In genomic region chr12:10842862-10843261, GRCh38 we compare ENCODE assay signal across 37 cellular contexts. TPM values are rescaled to one million over a fixed set of nuclear protein-coding genes. Genes with fewer than 3 reads are reported as not detected.
"Had no signal": no experiment of that assay in that cellular context is flagged by ENCODE, and none has a peak within 500 bp of the region (broad histone marks: within the 10 kb centered on the region; RNA-seq: fewer than 3 reads in every experiment).

No MANE protein-coding gene starts in this region.

- H3K4me3 Mint-ChIP-seq: activated B cell treated with CpG ODN at 0.5 μM for 24 hours; activated CD4-positive, alpha-beta memory T cell treated with anti-CD3 and anti-CD28 coated beads for 36 hours; activated CD4-positive, alpha-beta T cell treated with anti-CD3 and anti-CD28 coated beads, Interleukin-2, amount 10 ng/mL, durations not matched to agents 7 days and 5 days; activated CD8-positive, alpha-beta T cell treated with anti-CD3 and anti-CD28 coated beads for 36 hours; activated naive CD4-positive, alpha-beta T cell treated with anti-CD3 and anti-CD28 coated beads for 36 hours; activated naive CD8-positive, alpha-beta T cell treated with anti-CD3 and anti-CD28 coated beads for 36 hours; activated T-cell treated with anti-CD3 and anti-CD28 coated beads, Interleukin-2, amount 50 U/mL, for 4 hours; activated T-cell treated with anti-CD3 and anti-CD28 coated beads, Interleukin-2, amount 50 U/mL, for 72 hours; activated T-helper 1 cell treated with anti-CD3 and anti-CD28 coated beads, Interleukin-12 subunit alpha, Interleukin-12 subunit beta, Interleukin-2, Interleukin-4 antibody, amounts not matched to agents 30 ng/mL and 10 ng/mL and 1 ng/mL, durations not matched to agents 14 hours and 24 hours and 36 hours; activated T-helper 17 cell treated with anti-CD3 and anti-CD28 coated beads, Interleukin-2, amount 50 U/mL, for 72 hours; T-helper 1 cell treated with Interleukin-12 subunit alpha and Interleukin-12 subunit beta and Interleukin-4 antibody, amounts not matched to agents 30 μg/mL and 1 μg/mL, for 36 hours; T-helper 2 cell treated with Interferon-gamma antibody and Interleukin-4, amounts not matched to agents 5 μg/mL and 100 μg/mL, for 36 hours had no signal

- H3K9me3 Mint-ChIP-seq: activated B cell treated with CpG ODN at 0.5 μM for 24 hours; activated CD4-positive, alpha-beta T cell treated with anti-CD3 and anti-CD28 coated beads, Interleukin-2, amount 10 ng/mL, durations not matched to agents 7 days and 5 days; activated CD8-positive, alpha-beta T cell treated with anti-CD3 and anti-CD28 coated beads for 36 hours; activated T-cell treated with anti-CD3 and anti-CD28 coated beads, Interleukin-2, amount 50 U/mL, for 4 hours; activated T-helper 1 cell treated with anti-CD3 and anti-CD28 coated beads, Interleukin-12 subunit alpha, Interleukin-12 subunit beta, Interleukin-2, Interleukin-4 antibody, amounts not matched to agents 30 ng/mL and 10 ng/mL and 1 ng/mL, durations not matched to agents 14 hours and 24 hours and 36 hours; activated T-helper 17 cell treated with anti-CD3 and anti-CD28 coated beads, Interleukin-2, amount 50 U/mL, for 72 hours; T-helper 1 cell treated with Interleukin-12 subunit alpha and Interleukin-12 subunit beta and Interleukin-4 antibody, amounts not matched to agents 30 μg/mL and 1 μg/mL, for 36 hours; T-helper 2 cell treated with Interferon-gamma antibody and Interleukin-4, amounts not matched to agents 5 μg/mL and 100 μg/mL, for 36 hours had no signal

- DNase-seq: activated B cell treated with CpG ODN at 0.5 μM for 24 hours; activated CD4-positive, alpha-beta memory T cell treated with anti-CD3 and anti-CD28 coated beads for 36 hours; activated CD4-positive, alpha-beta T cell treated with anti-CD3 and anti-CD28 coated beads for 4 hours; activated CD4-positive, alpha-beta T cell treated with anti-CD3 and anti-CD28 coated beads, Interleukin-2, amount 10 ng/mL, durations not matched to agents 7 days and 5 days; activated CD4-positive, CD25-positive, alpha-beta regulatory T cell treated with anti-CD3 and anti-CD28 coated beads, Interleukin-2, amount 50 U/mL, for 72 hours; activated CD8-positive, alpha-beta memory T cell treated with anti-CD3 and anti-CD28 coated beads, Interleukin-2, amount 50 U/mL, for 4 hours; activated CD8-positive, alpha-beta T cell treated with anti-CD3 and anti-CD28 coated beads for 36 hours; activated effector memory CD4-positive, alpha-beta T cell treated with anti-CD3 and anti-CD28 coated beads, Interleukin-2, amount 50 U/mL, for 16 hours; activated gamma-delta T cell treated with Interleukin-2 at 50 U/mL for 16 hours; activated naive CD4-positive, alpha-beta T cell; activated naive CD4-positive, alpha-beta T cell treated with anti-CD3 and anti-CD28 coated beads for 36 hours; activated naive CD4-positive, alpha-beta T cell treated with anti-CD3 and anti-CD28 coated beads, Interleukin-2, amount 50 U/mL, for 16 hours; activated naive CD8-positive, alpha-beta T cell treated with anti-CD3 and anti-CD28 coated beads for 36 hours; activated T-cell treated with anti-CD3 and anti-CD28 coated beads for 4 hours; activated T-cell treated with anti-CD3 and anti-CD28 coated beads, Interleukin-2, amount 50 U/mL, for 1 hour; activated T-cell treated with anti-CD3 and anti-CD28 coated beads, Interleukin-2, amount 50 U/mL, for 4 hours; activated T-cell treated with anti-CD3 and anti-CD28 coated beads, Interleukin-2, amount 50 U/mL, for 72 hours; adrenal gland; amniotic stem cell; aorta; body of pancreas; brain microvascular endothelial cell; central memory CD4-positive, alpha-beta T cell; T-helper 1 cell; T-helper 2 cell; T-helper 9 cell had no signal

- FAIRE-seq: astrocyte, TTC549 had no signal

- H3K4me3 ChIP-seq: adrenal gland, body of pancreas, breast epithelium had no signal

- H3K36me3 ChIP-seq: adrenal gland, brain microvascular endothelial cell, breast epithelium had no signal

- H3K27ac Mint-ChIP-seq: activated B cell treated with CpG ODN at 0.5 μM for 24 hours; activated CD4-positive, alpha-beta memory T cell treated with anti-CD3 and anti-CD28 coated beads for 36 hours; activated CD4-positive, alpha-beta T cell treated with anti-CD3 and anti-CD28 coated beads, Interleukin-2, amount 10 ng/mL, durations not matched to agents 7 days and 5 days; activated CD8-positive, alpha-beta T cell treated with anti-CD3 and anti-CD28 coated beads for 36 hours; activated naive CD4-positive, alpha-beta T cell treated with anti-CD3 and anti-CD28 coated beads for 36 hours; activated naive CD4-positive, alpha-beta T cell treated with anti-CD3 and anti-CD28 coated beads, Interleukin-2, amount 50 U/mL, for 72 hours; activated naive CD8-positive, alpha-beta T cell treated with anti-CD3 and anti-CD28 coated beads for 36 hours; activated T-cell treated with anti-CD3 and anti-CD28 coated beads, Interleukin-2, amount 50 U/mL, for 72 hours; activated T-helper 1 cell treated with anti-CD3 and anti-CD28 coated beads, Interleukin-12 subunit alpha, Interleukin-12 subunit beta, Interleukin-2, Interleukin-4 antibody, amounts not matched to agents 30 ng/mL and 10 ng/mL and 1 ng/mL, durations not matched to agents 14 hours and 24 hours and 36 hours; activated T-helper 17 cell treated with anti-CD3 and anti-CD28 coated beads, Interleukin-2, amount 50 U/mL, for 72 hours; T-helper 1 cell treated with Interleukin-12 subunit alpha and Interleukin-12 subunit beta and Interleukin-4 antibody, amounts not matched to agents 30 μg/mL and 1 μg/mL, for 36 hours; T-helper 2 cell treated with Interferon-gamma antibody and Interleukin-4, amounts not matched to agents 5 μg/mL and 100 μg/mL, for 36 hours had no signal

- H3K9me3 ChIP-seq: adrenal gland, body of pancreas, breast epithelium had no signal

- H3K27ac ChIP-seq: adrenal gland, body of pancreas, brain microvascular endothelial cell, breast epithelium, VCaP had no signal

- H3K4me1 ChIP-seq: adrenal gland, body of pancreas, breast epithelium had no signal

- H3K4me1 Mint-ChIP-seq: activated B cell treated with CpG ODN at 0.5 μM for 24 hours; activated naive CD8-positive, alpha-beta T cell treated with anti-CD3 and anti-CD28 coated beads for 36 hours; activated T-helper 17 cell treated with anti-CD3 and anti-CD28 coated beads, Interleukin-2, amount 50 U/mL, for 72 hours had no signal

- H3K27me3 Mint-ChIP-seq: activated B cell treated with CpG ODN at 0.5 μM for 24 hours; activated CD4-positive, alpha-beta memory T cell treated with anti-CD3 and anti-CD28 coated beads for 36 hours; activated CD4-positive, alpha-beta T cell treated with anti-CD3 and anti-CD28 coated beads, Interleukin-2, amount 10 ng/mL, durations not matched to agents 7 days and 5 days; activated CD8-positive, alpha-beta T cell treated with anti-CD3 and anti-CD28 coated beads for 36 hours; activated naive CD8-positive, alpha-beta T cell treated with anti-CD3 and anti-CD28 coated beads for 36 hours; activated T-helper 17 cell treated with anti-CD3 and anti-CD28 coated beads, Interleukin-2, amount 50 U/mL, for 72 hours had no signal

- H3K27me3 ChIP-seq: adrenal gland, body of pancreas, brain microvascular endothelial cell, breast epithelium had no signal

RNA-seq across cellular contexts. Expression of gene PRR4, which starts 6.4 kb away (rescaled TPM):
- total RNA-seq: activated naive CD4-positive, alpha-beta T cell treated with anti-CD3 and anti-CD28 coated beads for 36 hours had no signal

RNA-seq across cellular contexts. Expression of gene TAS2R10, which starts 16.7 kb away (rescaled TPM):
- total RNA-seq: activated CD4-positive, alpha-beta memory T cell treated with anti-CD3 and anti-CD28 coated beads for 36 hours; activated CD8-positive, alpha-beta T cell treated with anti-CD3 and anti-CD28 coated beads for 36 hours; activated naive CD4-positive, alpha-beta T cell treated with anti-CD3 and anti-CD28 coated beads for 36 hours; activated naive CD4-positive, alpha-beta T cell treated with anti-CD3 and anti-CD28 coated beads, Interleukin-2, amount 50 U/mL, for 72 hours; activated naive CD8-positive, alpha-beta T cell treated with anti-CD3 and anti-CD28 coated beads for 36 hours; activated T-helper 1 cell treated with anti-CD3 and anti-CD28 coated beads, Interleukin-12 subunit alpha, Interleukin-12 subunit beta, Interleukin-2, Interleukin-4 antibody, amounts not matched to agents 30 ng/mL and 10 ng/mL and 1 ng/mL, durations not matched to agents 14 hours and 24 hours and 36 hours had no signal
- polyA plus RNA-seq: aorta had no signal

RNA-seq across cellular contexts. Expression of gene TAS2R9, which starts 32.9 kb away (rescaled TPM):
- total RNA-seq: activated B cell treated with CpG ODN at 0.5 μM for 24 hours; activated CD4-positive, alpha-beta memory T cell treated with anti-CD3 and anti-CD28 coated beads for 36 hours; activated CD4-positive, alpha-beta T cell treated with anti-CD3 and anti-CD28 coated beads, Interleukin-2, amount 10 ng/mL, durations not matched to agents 7 days and 5 days; activated CD8-positive, alpha-beta memory T cell treated with anti-CD3 and anti-CD28 coated beads for 36 hours; activated CD8-positive, alpha-beta T cell treated with anti-CD3 and anti-CD28 coated beads for 36 hours; activated naive CD4-positive, alpha-beta T cell treated with anti-CD3 and anti-CD28 coated beads for 36 hours; activated naive CD4-positive, alpha-beta T cell treated with anti-CD3 and anti-CD28 coated beads, Interleukin-2, amount 50 U/mL, for 72 hours; activated naive CD8-positive, alpha-beta T cell treated with anti-CD3 and anti-CD28 coated beads for 36 hours; activated T-cell treated with anti-CD3 and anti-CD28 coated beads, Interleukin-2, amount 50 U/mL, for 4 hours; activated T-cell treated with anti-CD3 and anti-CD28 coated beads, Interleukin-2, amount 50 U/mL, for 72 hours; activated T-helper 1 cell treated with anti-CD3 and anti-CD28 coated beads, Interleukin-12 subunit alpha, Interleukin-12 subunit beta, Interleukin-2, Interleukin-4 antibody, amounts not matched to agents 30 ng/mL and 10 ng/mL and 1 ng/mL, durations not matched to agents 14 hours and 24 hours and 36 hours; activated T-helper 17 cell treated with anti-CD3 and anti-CD28 coated beads, Interleukin-2, amount 50 U/mL, for 72 hours; adrenal gland; aorta; astrocyte; body of pancreas; breast epithelium; cardiac septum had no signal
- polyA plus RNA-seq: aorta had no signal

RNA-seq across cellular contexts. Expression of gene TAS2R8, which starts 35.8 kb away (rescaled TPM):
- total RNA-seq: activated B cell treated with CpG ODN at 0.5 μM for 24 hours; activated CD4-positive, alpha-beta memory T cell treated with anti-CD3 and anti-CD28 coated beads for 36 hours; activated CD4-positive, alpha-beta T cell treated with anti-CD3 and anti-CD28 coated beads, Interleukin-2, amount 10 ng/mL, durations not matched to agents 7 days and 5 days; activated CD8-positive, alpha-beta memory T cell treated with anti-CD3 and anti-CD28 coated beads for 36 hours; activated CD8-positive, alpha-beta T cell treated with anti-CD3 and anti-CD28 coated beads for 36 hours; activated naive CD4-positive, alpha-beta T cell treated with anti-CD3 and anti-CD28 coated beads for 36 hours; activated naive CD4-positive, alpha-beta T cell treated with anti-CD3 and anti-CD28 coated beads, Interleukin-2, amount 50 U/mL, for 72 hours; activated naive CD8-positive, alpha-beta T cell treated with anti-CD3 and anti-CD28 coated beads for 36 hours; activated T-cell treated with anti-CD3 and anti-CD28 coated beads, Interleukin-2, amount 50 U/mL, for 4 hours; activated T-cell treated with anti-CD3 and anti-CD28 coated beads, Interleukin-2, amount 50 U/mL, for 72 hours; activated T-helper 1 cell treated with anti-CD3 and anti-CD28 coated beads, Interleukin-12 subunit alpha, Interleukin-12 subunit beta, Interleukin-2, Interleukin-4 antibody, amounts not matched to agents 30 ng/mL and 10 ng/mL and 1 ng/mL, durations not matched to agents 14 hours and 24 hours and 36 hours; activated T-helper 17 cell treated with anti-CD3 and anti-CD28 coated beads, Interleukin-2, amount 50 U/mL, for 72 hours; aorta; astrocyte; body of pancreas; cardiac septum had no signal
- polyA plus RNA-seq: aorta had no signal

RNA-seq across cellular contexts. Expression of gene TAS2R7, which starts 40.4 kb away (rescaled TPM):
- total RNA-seq: activated B cell treated with CpG ODN at 0.5 μM for 24 hours; activated CD4-positive, alpha-beta memory T cell treated with anti-CD3 and anti-CD28 coated beads for 36 hours; activated CD4-positive, alpha-beta T cell treated with anti-CD3 and anti-CD28 coated beads, Interleukin-2, amount 10 ng/mL, durations not matched to agents 7 days and 5 days; activated CD8-positive, alpha-beta memory T cell treated with anti-CD3 and anti-CD28 coated beads for 36 hours; activated CD8-positive, alpha-beta T cell treated with anti-CD3 and anti-CD28 coated beads for 36 hours; activated naive CD4-positive, alpha-beta T cell treated with anti-CD3 and anti-CD28 coated beads for 36 hours; activated naive CD4-positive, alpha-beta T cell treated with anti-CD3 and anti-CD28 coated beads, Interleukin-2, amount 50 U/mL, for 72 hours; activated naive CD8-positive, alpha-beta T cell treated with anti-CD3 and anti-CD28 coated beads for 36 hours; activated T-cell treated with anti-CD3 and anti-CD28 coated beads, Interleukin-2, amount 50 U/mL, for 4 hours; activated T-cell treated with anti-CD3 and anti-CD28 coated beads, Interleukin-2, amount 50 U/mL, for 72 hours; activated T-helper 1 cell treated with anti-CD3 and anti-CD28 coated beads, Interleukin-12 subunit alpha, Interleukin-12 subunit beta, Interleukin-2, Interleukin-4 antibody, amounts not matched to agents 30 ng/mL and 10 ng/mL and 1 ng/mL, durations not matched to agents 14 hours and 24 hours and 36 hours; activated T-helper 17 cell treated with anti-CD3 and anti-CD28 coated beads, Interleukin-2, amount 50 U/mL, for 72 hours; adrenal gland; aorta; astrocyte; body of pancreas; breast epithelium; cardiac septum had no signal
- polyA plus RNA-seq: adrenal gland, aorta had no signal
